19 cellular contexts compared by ENCODE assay signal in genomic region chr5:52134013-52134650, GRCh38.
DNase-seq lines count a peak whose midpoint lies in the region; ATAC-seq and TF ChIP-seq lines count a peak whose summit lies in the region.
"Had no signal": no experiment of that assay in that cellular context is flagged by ENCODE, and none has a peak within 500 bp of the region (broad histone marks: within the 10 kb centered on the region; RNA-seq: fewer than 3 reads in every experiment).

No MANE protein-coding gene starts in this region.

- no peak overlapping the region for H3K4me3 ChIP-seq in retinal pigment epithelial cell (ENCODE audit: low read length)
- H3K4me3 ChIP-seq: A549, esophagus squamous epithelium, vagina had no signal

- ATAC-seq in HG03108 (IDR thresholded peaks at IDR 0.05; ENCODE audit: unreplicated experiment), result no peak
- ATAC-seq: A549, left ventricle myocardium superior had no signal

- DNase-seq in NCI-H510A treated with DMSO at 0.1 percent for 48 hours (lab: John Stamatoyannopoulos, UW) (peak; percentile 7), NCI-H510A (lab: John Stamatoyannopoulos, UW) (no peak), NCI-H146 treated with DMSO at 0.1 percent for 48 hours (lab: John Stamatoyannopoulos, UW; ENCODE audit: unreplicated experiment) (peak; percentile 20), NOMO-1 treated with dmso at 0.1 percent for 144 hours (lab: John Stamatoyannopoulos, UW; ENCODE audit: unreplicated experiment) (peak; percentile 3), retinal pigment epithelial cell (ENCODE audit: low read depth) (peak; percentile 27), HUDEP-2 (lab: John Stamatoyannopoulos, UW; ENCODE audit: unreplicated experiment in 76 of 76) (no peak)
- DNase-seq in stimulated activated CD4-positive, alpha-beta T cell treated with anti-CD3 and anti-CD28 coated beads, Interleukin-15, amount 100 ng/mL, for 24 hours, result no peak
- DNase-seq: activated B cell treated with CpG ODN at 0.5 μM for 24 hours; activated CD8-positive, alpha-beta memory T cell treated with anti-CD3 and anti-CD28 coated beads for 24 hours; activated naive CD8-positive, alpha-beta T cell treated with anti-CD3 and anti-CD28 coated beads, Interleukin-2, amount 10 ng/mL, durations not matched to agents 7 days and 5 days; DND-41; esophagus squamous epithelium; Karpas-422; left ventricle myocardium superior; RPMI8226; stimulated activated CD4-positive, alpha-beta T cell treated with anti-CD3 and anti-CD28 coated beads, Interleukin-2, amount 100 ng/mL, for 24 hours had no signal

- no peak for TF ChIP-seq CTCF in retinal pigment epithelial cell (conservative IDR thresholded peaks at IDR 0.05; ENCODE audit: low read depth, low read length)

Comparison
In these comparisons a context has a peak if more than half of its experiments do, and no peak if none do; other contexts are left out.
1. DNase-seq: peak in NCI-H510A treated with DMSO at 0.1 percent for 48 hours (single experiment), NCI-H146 treated with DMSO at 0.1 percent for 48 hours (single experiment), NOMO-1 treated with dmso at 0.1 percent for 144 hours (single experiment) and retinal pigment epithelial cell (single experiment); none in NCI-H510A (single experiment), HUDEP-2 (0 of 76) and stimulated activated CD4-positive, alpha-beta T cell treated with anti-CD3 and anti-CD28 coated beads, Interleukin-15, amount 100 ng/mL, for 24 hours (single experiment).